Comparison of ENCODE assay signal across 19 cellular contexts in genomic region chr19:49439841-49440240, GRCh38. TPM values are rescaled to one million over a fixed set of nuclear protein-coding genes. Genes with fewer than 3 reads are reported as not detected.
DNase-seq lines count a peak whose midpoint lies in the region; ATAC-seq and TF ChIP-seq lines count a peak whose summit lies in the region.
"Had no signal": no experiment of that assay in that cellular context is flagged by ENCODE, and none has a peak within 500 bp of the region (broad histone marks: within the 10 kb centered on the region; RNA-seq: fewer than 3 reads in every experiment).

No MANE protein-coding gene starts in this region.

- peak overlapping the region; percentile 17 for H3K9ac ChIP-seq in neuronal stem cell (ENCODE audit: low read depth, low read length, poor library complexity)

- no peak overlapping the region for H3K4ac ChIP-seq in neuronal stem cell (ENCODE audit: low read length)

- intact Hi-C loops in CD4-positive, alpha-beta T cell (cut with DNase I, micrococcal nuclease) = loop anchor here in 1 of 2 experiments (5.0 to 10.0 kb wide), 2 partner anchors 108 to 445 kb away; partner anchors contain the start of genes GYS1 and RUVBL2

- no peak overlapping the region for H3K18ac ChIP-seq in neuronal stem cell (ENCODE audit: low read length)

- peak overlapping the region; percentile 72 for H2AK5ac ChIP-seq in neuronal stem cell (ENCODE audit: low read depth, low read length)

- no peak overlapping the region for H3K27ac Mint-ChIP-seq in CD4-positive, alpha-beta T cell
- H3K27ac Mint-ChIP-seq in progenitor cell of endocrine pancreas = no peak overlapping the region

- no peaks in the 10 kb centered on the region for H3K9me3 Mint-ChIP-seq in CD4-positive, alpha-beta T cell
- no peaks in the 10 kb centered on the region for H3K9me3 Mint-ChIP-seq in progenitor cell of endocrine pancreas (ENCODE audit: low read depth)

- H3K79me1 ChIP-seq in neuronal stem cell (ENCODE audit: low read depth, low read length) = peaks cover 1% of the 10 kb centered on the region

- peak overlapping the region; percentile 45 for H2BK15ac ChIP-seq in neuronal stem cell (ENCODE audit: low read length)

- no peak overlapping the region for H3K27ac ChIP-seq in CD4-positive, alpha-beta T cell (ENCODE audit: low read depth, low read length)
- peak overlapping the region; percentile 39 for H3K27ac ChIP-seq in cingulate gyrus (ENCODE audit: low read depth, low read length)
- H3K27ac ChIP-seq in neuronal stem cell (replicated peaks; ENCODE audit: low read length) = no peak overlapping the region

- no peak for DNase-seq in CD4-positive, alpha-beta T cell
- DNase-seq in neuronal stem cell (ENCODE audit: low spot score) (no peak), progenitor cell of endocrine pancreas (ENCODE audit: low spot score, unreplicated experiment) (no peak), kidney tubule cell (ENCODE audit: low spot score) (no peak)
- no peak for DNase-seq in NK-92 treated with Interleukin-12 subunit alpha and Interleukin-12 subunit beta, amount 100 ng/mL, for 24 hours (lab: John Stamatoyannopoulos, UW)
- DNase-seq: CD4-positive, alpha-beta memory T cell; DMS79; H7; Karpas-422; MM.1S; NCI-H1105; NCI-H187; NCI-H446 had no signal

- no peak for TF ChIP-seq CTCF in CD4-positive, alpha-beta T cell (IDR thresholded peaks at IDR 0.05)
- TF ChIP-seq CTCF in progenitor cell of endocrine pancreas (IDR thresholded peaks at IDR 0.05; ENCODE audit: unreplicated experiment) = no peak

- no peak overlapping the region for H2BK12ac ChIP-seq in neuronal stem cell (ENCODE audit: low read length)

- no peak overlapping the region for H2AFZ ChIP-seq in neuronal stem cell (ENCODE audit: low read length)

- H3K9me3 ChIP-seq in CD4-positive, alpha-beta T cell (ENCODE audit: control insufficient read depth, low read length) = no peaks in the 10 kb centered on the region
- H3K9me3 ChIP-seq in neuronal stem cell (replicated peaks in 1 of 2; ENCODE audit: control insufficient read depth in 2 of 2, insufficient read depth in 1 of 2, low read depth in 1 of 2, low read length in 2 of 2) = peaks cover 4 to 5% of the 10 kb centered on the region in 2 donors

- no peak overlapping the region for H3K4me2 ChIP-seq in neuronal stem cell (ENCODE audit: insufficient read depth, low read length, poor library complexity, severe bottlenecking)

- no peak overlapping the region for H3K14ac ChIP-seq in neuronal stem cell (ENCODE audit: low read length)

- peaks cover 71% of the 10 kb centered on the region for H3K27me3 ChIP-seq in CD4-positive, alpha-beta T cell (ENCODE audit: control insufficient read depth, insufficient read depth, low read length)
- H3K27me3 ChIP-seq in neuronal stem cell (ENCODE audit: control insufficient read depth in 3 of 3, insufficient read depth in 3 of 3, low read depth in 1 of 3, low read length in 3 of 3) = peaks cover 18 to 75% (median 68%) of the 10 kb centered on the region in 3 experiments

- no peak for ATAC-seq in CD4-positive, alpha-beta T cell (ENCODE audit: poor library complexity)
- ATAC-seq: GM12878, Panc1, Right ventricle myocardium inferior had no signal

- H3K4me3 Mint-ChIP-seq in CD4-positive, alpha-beta T cell = peak overlapping the region; percentile 50
- no peak overlapping the region for H3K4me3 Mint-ChIP-seq in progenitor cell of endocrine pancreas (ENCODE audit: low read depth)

- H4K91ac ChIP-seq in neuronal stem cell (ENCODE audit: low read depth, low read length, poor library complexity) = no peak overlapping the region

- H4K8ac ChIP-seq in neuronal stem cell (ENCODE audit: low read depth, low read length) = no peak overlapping the region

- H2BK120ac ChIP-seq in neuronal stem cell (ENCODE audit: low read depth, low read length) = no peak overlapping the region

- peaks cover 84% of the 10 kb centered on the region for H3K27me3 Mint-ChIP-seq in CD4-positive, alpha-beta T cell
- peaks cover 76% of the 10 kb centered on the region for H3K27me3 Mint-ChIP-seq in progenitor cell of endocrine pancreas

- H2BK5ac ChIP-seq in neuronal stem cell (ENCODE audit: low read length) = no peak overlapping the region

- POLR2A ChIA-PET in CD4-positive, alpha-beta T cell (lab: Charles Lee) = no interaction called here

- peak overlapping the region in 1 of 2 donors; percentile 48 for H3K4me3 ChIP-seq in neuronal stem cell (ENCODE audit: low read length in 2 of 2)
- H3K4me3 ChIP-seq: GM12878 had no signal

- H3K4me1 ChIP-seq in neuronal stem cell (ENCODE audit: control insufficient read depth in 2 of 2, insufficient read depth in 1 of 2, low read depth in 1 of 2, low read length in 2 of 2) = peaks cover 0 to 17% of the 10 kb centered on the region in 2 donors

- H3K4me1 Mint-ChIP-seq in CD4-positive, alpha-beta T cell (ENCODE audit: low read depth) = peaks cover 50% of the 10 kb centered on the region
- peaks cover 4% of the 10 kb centered on the region for H3K4me1 Mint-ChIP-seq in progenitor cell of endocrine pancreas (ENCODE audit: low read depth)

- peaks cover 8% of the 10 kb centered on the region for H3K36me3 Mint-ChIP-seq in CD4-positive, alpha-beta T cell (ENCODE audit: low read depth)
- H3K36me3 Mint-ChIP-seq in progenitor cell of endocrine pancreas (ENCODE audit: insufficient read depth) = no peaks in the 10 kb centered on the region

- WGBS in neuronal stem cell (ENCODE audit: extremely low coverage in 2 of 2, insufficient read length in 2 of 2, insufficient replicate concordance in 1 of 2), 2 donors = no CpG with 5 or more reads among the region's 6 CpGs

- CTCF ChIA-PET in CD4-positive, alpha-beta T cell (lab: Charles Lee) = interaction anchor here (1.5 kb wide), 1 partner anchor 48 kb away, joined by 4 read pairs; no protein-coding TSS in a partner anchor

- H3K23ac ChIP-seq in neuronal stem cell (ENCODE audit: low read depth, low read length, poor library complexity) = peak overlapping the region; percentile 4

- no peaks in the 10 kb centered on the region for H3K36me3 ChIP-seq in neuronal stem cell (replicated peaks in 1 of 2; ENCODE audit: control insufficient read depth in 2 of 2, insufficient read depth in 2 of 2, low read length in 2 of 2)

RNA-seq across cellular contexts. Expression of gene SLC17A7, which starts 1.5 kb away (rescaled TPM):
- not detected for total RNA-seq in CD4-positive, alpha-beta T cell
- 2.3 TPM for polyA plus RNA-seq in neuronal stem cell (2013, experiment 1 of 2)
- polyA plus RNA-seq in neuronal stem cell (2013, experiment 2 of 2) = 2.0 TPM
- total RNA-seq in progenitor cell of endocrine pancreas = 0.29 TPM in 2 replicates
- polyA plus RNA-seq: CD4-positive, alpha-beta memory T cell had no signal

RNA-seq across cellular contexts. Expression of gene PIH1D1, which starts 11.8 kb away (rescaled TPM):
- total RNA-seq in CD4-positive, alpha-beta T cell = 100 to 1,000 TPM; 145 to 151 TPM
- 94.4 TPM for polyA plus RNA-seq in neuronal stem cell (2013, experiment 1 of 2)
- 94.2 TPM for polyA plus RNA-seq in neuronal stem cell (2013, experiment 2 of 2)
- total RNA-seq in progenitor cell of endocrine pancreas = 125 TPM in 2 replicates

RNA-seq across cellular contexts. Expression of gene ALDH16A1, which starts 13.2 kb away (rescaled TPM):
- 10 to 100 TPM; 25.1 to 25.8 TPM for total RNA-seq in CD4-positive, alpha-beta T cell
- 10.8 TPM for polyA plus RNA-seq in neuronal stem cell (2013, experiment 1 of 2)
- 11.4 TPM for polyA plus RNA-seq in neuronal stem cell (2013, experiment 2 of 2)
- total RNA-seq in progenitor cell of endocrine pancreas = 44.2 and 46.0 TPM in 2 replicates

RNA-seq across cellular contexts. Expression of gene GFY, which starts 14.7 kb away (rescaled TPM):
- not detected for total RNA-seq in CD4-positive, alpha-beta T cell
- 1.3 TPM for polyA plus RNA-seq in neuronal stem cell (2013, experiment 1 of 2)
- 1.5 TPM for polyA plus RNA-seq in neuronal stem cell (2013, experiment 2 of 2)
- not detected in 2 replicates for total RNA-seq in progenitor cell of endocrine pancreas
- total RNA-seq: A673; CD4-positive, alpha-beta memory T cell; GM12878; H7; Right ventricle myocardium inferior had no signal
- polyA plus RNA-seq: CD4-positive, alpha-beta memory T cell had no signal

RNA-seq across cellular contexts. Expression of gene PTH2, which starts 16.6 kb away (rescaled TPM):
- total RNA-seq in CD4-positive, alpha-beta T cell = not detected
- 1.4 TPM for polyA plus RNA-seq in neuronal stem cell (2013, experiment 1 of 2)
- polyA plus RNA-seq in neuronal stem cell (2013, experiment 2 of 2) = 1.6 TPM
- total RNA-seq in progenitor cell of endocrine pancreas = not detected in 2 replicates
- total RNA-seq: A673; CD4-positive, alpha-beta memory T cell; G401; GM12878; H7; Right ventricle myocardium inferior had no signal
- polyA plus RNA-seq: CD4-positive, alpha-beta memory T cell; GM12878 had no signal
